ENCODE assay signal across 18 cellular contexts in genomic region chr3:156819842-156820686, GRCh38. TPM values are rescaled to one million over a fixed set of nuclear protein-coding genes. Genes with fewer than 3 reads are reported as not detected.
A peak's percentile ranks its signal among the peaks of the same experiment; 100 is the strongest.
DNase-seq lines count a peak whose midpoint lies in the region; ATAC-seq, FAIRE-seq and TF ChIP-seq lines count a peak whose summit lies in the region.
"Had no signal": no experiment of that assay in that cellular context is flagged by ENCODE, and none has a peak within 500 bp of the region (broad histone marks: within the 10 kb centered on the region; RNA-seq: fewer than 3 reads in every experiment).

No MANE protein-coding gene starts in this region.

- H3K18ac ChIP-seq in IMR-90 (ENCODE audit: low read depth, low read length): peak overlapping the region; percentile 65

- H3K9me3 ChIP-seq in IMR-90 (ENCODE audit: control insufficient read depth, insufficient read depth, low read length) (no peaks in the 10 kb centered on the region), parathyroid adenoma (ENCODE audit: control insufficient read depth, low read length) (no peaks in the 10 kb centered on the region)
- H3K9me3 ChIP-seq: colonic mucosa, right atrium auricular region had no signal

- TF ChIP-seq CTCF in IMR-90 (conservative IDR thresholded peaks at IDR 0.05; ENCODE audit: low read depth, low read length) (no peak), astrocyte of the spinal cord (IDR thresholded peaks at IDR 0.05; ENCODE audit: low read depth, low read length) (no peak), parathyroid adenoma (IDR thresholded peaks at IDR 0.05) (no peak), GM20000 (IDR thresholded peaks at IDR 0.05; ENCODE audit: extremely low read depth, missing control alignments) (no peak)

- H4K20me1 ChIP-seq in IMR-90 (ENCODE audit: insufficient read depth, low read length): no peaks in the 10 kb centered on the region

- no peak for TF ChIP-seq POLR2A in IMR-90 (IDR thresholded peaks at IDR 0.05; ENCODE audit: low read depth, low read length)

- H2BK15ac ChIP-seq in IMR-90 (ENCODE audit: low read depth, low read length): peak overlapping the region; percentile 91; the same call in 2 of the 3 replicates

- dilution Hi-C loops in IMR-90 (cut with HindIII; ENCODE audit: low sequenced_read_pairs, unreplicated experiment): no loop called here

- H2BK120ac ChIP-seq in IMR-90 (ENCODE audit: low read depth, low read length): peak overlapping the region; percentile 86

- H4K91ac ChIP-seq in IMR-90 (ENCODE audit: insufficient read depth, low read depth, low read length): peak overlapping the region; percentile 72

- H3K56ac ChIP-seq in IMR-90 (ENCODE audit: extremely low read depth, insufficient read depth, low read length): peak overlapping the region; percentile 29; the same call in 1 of the 2 replicates

- no peaks in the 10 kb centered on the region for H3K27me3 ChIP-seq in IMR-90 (ENCODE audit: control insufficient read depth, insufficient read depth, low read length)
- H3K27me3 ChIP-seq in parathyroid adenoma (ENCODE audit: control insufficient read depth, insufficient read depth, low read length): no peaks in the 10 kb centered on the region
- H3K27me3 ChIP-seq: colonic mucosa, right atrium auricular region had no signal

- no peak overlapping the region for H3K9ac ChIP-seq in IMR-90 (ENCODE audit: low read depth, low read length)
- no peak overlapping the region for H3K9ac ChIP-seq in parathyroid adenoma
- H3K9ac ChIP-seq: neural progenitor cell had no signal

- BruUV-seq in IMR-90 (replicated peaks; lab: Mats Ljungman, UMichigan): no TSS peak

- peaks cover under 1 to 5% of the 10 kb centered on the region in 2 experiments; a peak in 3 of 4 replicates for H3K79me1 ChIP-seq in IMR-90 (ENCODE audit: low read depth in 1 of 2, low read length in 2 of 2)

- peak overlapping the region; percentile 55 to 84; a peak in 3 of 4 replicates for H4K8ac ChIP-seq in IMR-90 (ENCODE audit: low read depth in 2 of 2, low read length in 2 of 2)

- peak overlapping the region; percentile 49; the same call in 1 of the 2 replicates for H3K23ac ChIP-seq in IMR-90 (ENCODE audit: low read depth, low read length)

- CTCF ChIA-PET in IMR-90 (lab: Yijun Ruan, JAX): interaction anchor here (0.7 to 1.4 kb wide), 3 partner anchors 24 to 262 kb away, joined by 3 to 5 read pairs (median 3); no protein-coding TSS in a partner anchor

- no peak overlapping the region for H3K4me3 ChIP-seq in IMR-90 (ENCODE audit: insufficient read depth, low read depth, low read length)
- no peak overlapping the region for H3K4me3 ChIP-seq in astrocyte of the spinal cord (ENCODE audit: low read depth, low read length)
- H3K4me3 ChIP-seq in parathyroid adenoma (ENCODE audit: low read depth, low read length): no peak overlapping the region
- H3K4me3 ChIP-seq: colonic mucosa, neural progenitor cell, right atrium auricular region had no signal

- peak; percentile 70 for FAIRE-seq in GM18507 (lab: Jason Lieb, UNC)
- FAIRE-seq: HepG2 had no signal

- no peak for TF ChIP-seq RAD21 in IMR-90 (IDR thresholded peaks at IDR 0.05; ENCODE audit: low read length)

- WGBS in IMR-90 (ENCODE audit: extremely low coverage in 2 of 2, insufficient read length in 1 of 2), 2 experiments: no CpG with 5 or more reads among the region's 6 CpGs

- ATAC-seq in IMR-90 (ENCODE audit: low read depth) (no peak), GM19467 (IDR thresholded peaks at IDR 0.05; ENCODE audit: unreplicated experiment) (no peak)
- ATAC-seq: HepG2 had no signal

- POLR2A ChIA-PET in IMR-90 (lab: Charles Lee; ENCODE audit: unreplicated experiment): no interaction called here

- H3K36me3 ChIP-seq in IMR-90 (ENCODE audit: control insufficient read depth, insufficient read depth, low read length) (no peaks in the 10 kb centered on the region), parathyroid adenoma (ENCODE audit: control insufficient read depth, insufficient read depth, low read length) (no peaks in the 10 kb centered on the region)
- H3K36me3 ChIP-seq: colonic mucosa, neural progenitor cell, right atrium auricular region had no signal

- H2AFZ ChIP-seq in IMR-90 (replicated peaks; ENCODE audit: low read length, poor library complexity): no peak overlapping the region
- H2AFZ ChIP-seq in parathyroid adenoma: no peak overlapping the region
- H2AFZ ChIP-seq: neural progenitor cell had no signal

- H3K4ac ChIP-seq in IMR-90 (ENCODE audit: low read depth, low read length): peak overlapping the region; percentile 77

- peak overlapping the region; percentile 42; the same call in 1 of the 2 replicates for H3K14ac ChIP-seq in IMR-90 (replicated peaks; ENCODE audit: low read depth, low read length)

- peak overlapping the region; percentile 82 for H2BK20ac ChIP-seq in IMR-90 (ENCODE audit: low read depth, low read length)

- DNase-seq in GM18507 (ENCODE audit: extremely low spot score, insufficient read length, low read depth) (no peak), IMR-90 (no peak), astrocyte of the spinal cord (ENCODE audit: low read depth, low spot score) (peak; percentile 54), GM20000 (ENCODE audit: low spot score) (no peak), KG1 (lab: John Stamatoyannopoulos, UW) (no peak)
- DNase-seq: activated CD8-positive, alpha-beta memory T cell treated with anti-CD3 and anti-CD28 coated beads for 24 hours; amygdala; colonic mucosa; immature natural killer cell; NCI-H1417; NCI-H446; stimulated activated CD4-positive, alpha-beta T cell treated with anti-CD3 and anti-CD28 coated beads, Interleukin-1b, Interleukin-23, amount 100 ng/mL, for 48 hours had no signal

- no peak overlapping the region for H3K4me2 ChIP-seq in IMR-90 (ENCODE audit: low read depth, low read length)
- no peak overlapping the region for H3K4me2 ChIP-seq in parathyroid adenoma (ENCODE audit: low read length)
- H3K4me2 ChIP-seq: neural progenitor cell had no signal

- peak overlapping the region; percentile 88 for H2BK5ac ChIP-seq in IMR-90 (ENCODE audit: low read depth, low read length, poor library complexity, severe bottlenecking)

- peak overlapping the region; percentile 90; the same call in 1 of the 2 replicates for H2AK5ac ChIP-seq in IMR-90 (ENCODE audit: low read depth, low read length)

- peaks cover 7% of the 10 kb centered on the region for H3K9me1 ChIP-seq in IMR-90 (ENCODE audit: insufficient read depth, low read length)

- peak overlapping the region; percentile 22; the same call in 1 of the 2 replicates for H3K27ac ChIP-seq in IMR-90 (ENCODE audit: insufficient read depth, low read length)
- peak overlapping the region; percentile 98 for H3K27ac ChIP-seq in parathyroid adenoma
- H3K27ac ChIP-seq: C4-2B, colonic mucosa, neural progenitor cell, right atrium auricular region had no signal

- H2AK9ac ChIP-seq in IMR-90 (replicated peaks; ENCODE audit: low read depth, low read length, poor library complexity): no peak overlapping the region

- in situ Hi-C loops in IMR-90 (cut with MboI; ENCODE audit: low sequenced_read_pairs) (loop anchor here (5.0 kb wide), 2 partner anchors 133 to 262 kb away; no protein-coding TSS in a partner anchor), astrocyte of the spinal cord (cut with HindIII; ENCODE audit: low sequenced_read_pairs) (no loop called here)

- no peaks in the 10 kb centered on the region for H3K79me2 ChIP-seq in parathyroid adenoma

- intact Hi-C loops in IMR-90 (cut with micrococcal nuclease): loop anchor here (2.0 to 5.0 kb wide), 4 partner anchors 128 to 283 kb away; no protein-coding TSS in a partner anchor

- H4K5ac ChIP-seq in IMR-90 (ENCODE audit: low read depth, low read length): peak overlapping the region; percentile 56; the same call in 1 of the 2 replicates

- H3K4me1 ChIP-seq in IMR-90 (ENCODE audit: control insufficient read depth, insufficient read depth, low read length): peaks cover 18% of the 10 kb centered on the region
- H3K4me1 ChIP-seq in parathyroid adenoma: peaks cover 20% of the 10 kb centered on the region
- H3K4me1 ChIP-seq: neural progenitor cell had no signal

TF ChIP-seq in IMR-90, 13 proteins besides CTCF, POLR2A, EP300 and RAD21:
- no peak for TF ChIP-seq MXI1 (IDR thresholded peaks at IDR 0.05; ENCODE audit: borderline replicate concordance, low read depth, low read length)
- TF ChIP-seq MAFK (IDR thresholded peaks at IDR 0.05; ENCODE audit: low read depth, low read length): no peak
- TF ChIP-seq ELK1 (IDR thresholded peaks at IDR 0.05; ENCODE audit: borderline replicate concordance, low read depth, low read length): no peak
- TF ChIP-seq USF2 (IDR thresholded peaks at IDR 0.05; ENCODE audit: low read depth, low read length): no peak
- TF ChIP-seq SMC3 (IDR thresholded peaks at IDR 0.05; ENCODE audit: low read depth, low read length): no peak

RNA-seq across cellular contexts. Expression of gene LEKR1, which starts 6.1 kb away (rescaled TPM):
- 0.36 and 0.56 TPM in 2 replicates for total RNA-seq in IMR-90 (2012; rRNA removed)
- 0.10 and 0.19 TPM in 2 replicates for polyA plus RNA-seq in IMR-90 (2012; rRNA removed)
- 0.05 TPM in 2 replicates for polyA plus RNA-seq in IMR-90 (2012; cell fraction: cytosol; rRNA removed)
- 0.14 and 0.31 TPM in 2 replicates for polyA plus RNA-seq in IMR-90 (2012; cell fraction: nucleus; rRNA removed; ENCODE audit: low replicate concordance)
